Comparison of ENCODE assay signal across 8 cellular contexts in the genomic region with DNA sequence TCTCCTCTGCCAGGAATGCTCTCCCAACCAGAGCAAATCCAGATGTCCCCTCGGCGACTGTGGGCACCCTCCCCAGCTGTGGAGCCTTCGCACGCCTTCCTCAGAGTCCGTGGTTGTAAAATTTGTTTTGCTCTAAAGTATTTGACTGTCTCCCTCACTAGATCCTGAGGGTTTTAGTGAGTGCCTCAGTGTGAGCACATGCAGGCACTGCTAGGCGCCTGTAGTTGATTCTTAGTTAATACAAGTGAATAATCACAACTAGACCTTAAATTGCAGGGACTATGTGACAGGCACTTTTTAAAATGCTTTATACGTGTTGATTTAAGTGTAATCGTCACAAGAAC. TPM values are rescaled to one million over a fixed set of nuclear protein-coding genes. Genes with fewer than 3 reads are reported as not detected.
DNase-seq lines count a peak whose midpoint lies in the region; ATAC-seq and TF ChIP-seq lines count a peak whose summit lies in the region.

No MANE protein-coding gene starts in this region.

- peak overlapping the region in 6 of 7 donors; percentile 92 to 98 (median 98) for H3K27ac Mint-ChIP-seq in CD4-positive, alpha-beta memory T cell
- H3K27ac Mint-ChIP-seq in MCF 10A (ENCODE audit: low read depth, unreplicated experiment), result no peak overlapping the region

- no peaks in the 10 kb centered on the region for H3K27me3 ChIP-seq in CD4-positive, alpha-beta memory T cell (ENCODE audit: insufficient read depth, low read length)
- no peaks in the 10 kb centered on the region for H3K27me3 ChIP-seq in HL-60 (ENCODE audit: insufficient read depth, poor library complexity, severe bottlenecking)

- H3K4me1 ChIP-seq in CD4-positive, alpha-beta memory T cell (ENCODE audit: insufficient read depth, low read length), result peaks cover 35% of the 10 kb centered on the region
- peaks cover 23% of the 10 kb centered on the region for H3K4me1 ChIP-seq in mucosa of descending colon (ENCODE audit: low read depth)

- CTCF ChIA-PET in CD4-positive, alpha-beta memory T cell (lab: Charles Lee; ENCODE audit: partially characterized antibody), result interaction anchor here (1.1 to 5.4 kb wide), 6 partner anchors 19 to 224 kb away, joined by 3 to 35 read pairs (median 5); a partner anchor contains a TSS
- CTCF ChIA-PET in MCF 10A (lab: Yijun Ruan, JAX), result interaction anchor here (1.6 kb wide), 1 partner anchor 31 kb away, joined by 8 read pairs; no protein-coding TSS in a partner anchor

- ATAC-seq in mucosa of descending colon (peak; percentile 10), GM18870 (IDR thresholded peaks at IDR 0.05; ENCODE audit: unreplicated experiment) (no peak)

- peak overlapping the region; percentile 93 to 99 (median 96) for H3K4me3 Mint-ChIP-seq in CD4-positive, alpha-beta memory T cell
- H3K4me3 Mint-ChIP-seq in MCF 10A (ENCODE audit: unreplicated experiment), result no peak overlapping the region

- intact Hi-C loops in CD4-positive, alpha-beta memory T cell (cut with micrococcal nuclease), result loop anchor here (1.0 to 5.0 kb wide), 6 partner anchors 23 to 832 kb away; a partner anchor contains a TSS
- intact Hi-C loops in MCF 10A (cut with micrococcal nuclease) (loop anchor here (1.0 kb wide), 1 partner anchor 101 kb away; a partner anchor contains a TSS), mucosa of descending colon (cut with DNase I, micrococcal nuclease) (loop anchor here in 1 of 2 donors (10.0 kb wide), 1 partner anchor 102 kb away; a partner anchor contains a TSS), posterior vena cava (cut with DNase I) (no loop called here)

- peaks cover 0 to 2% (median 0%) of the 10 kb centered on the region in 8 donors for H3K9me3 Mint-ChIP-seq in CD4-positive, alpha-beta memory T cell
- H3K9me3 Mint-ChIP-seq in MCF 10A (ENCODE audit: unreplicated experiment), result no peaks in the 10 kb centered on the region

- H3K36me3 Mint-ChIP-seq in CD4-positive, alpha-beta memory T cell, result peaks cover 5 to 12% of the 10 kb centered on the region in 2 donors
- no peaks in the 10 kb centered on the region for H3K36me3 Mint-ChIP-seq in MCF 10A (ENCODE audit: insufficient read depth, unreplicated experiment)

- POLR2A ChIA-PET in CD4-positive, alpha-beta memory T cell (lab: Charles Lee; ENCODE audit: partially characterized antibody), result interaction anchor here (0.8 to 2.4 kb wide), 25 partner anchors 10 to 390 kb away, joined by 3 to 33 read pairs (median 5); a partner anchor contains a TSS
- POLR2A ChIA-PET in MCF 10A (lab: Yijun Ruan, JAX), result interaction anchor here (0.9 to 3.2 kb wide), 20 partner anchors 9 to 256 kb away, joined by 3 to 21 read pairs (median 6); a partner anchor contains a TSS

- TF ChIP-seq CTCF in HL-60 (IDR thresholded peaks at IDR 0.05; ENCODE audit: insufficient read depth, low read length), result no peak
- no peak for TF ChIP-seq CTCF in MCF 10A (IDR thresholded peaks at IDR 0.05; ENCODE audit: unreplicated experiment)
- no peak for TF ChIP-seq CTCF in mucosa of descending colon (IDR thresholded peaks at IDR 0.05)
- TF ChIP-seq CTCF in GM10266 (IDR thresholded peaks at IDR 0.05; ENCODE audit: control insufficient read depth, insufficient read depth, low read depth, missing control alignments), result no peak

- peak overlapping the region; percentile 94 for H3K27ac ChIP-seq in CD4-positive, alpha-beta memory T cell (ENCODE audit: low read depth, low read length)
- H3K27ac ChIP-seq in HL-60 (replicated peaks), result peak overlapping the region; percentile 64

- H3K36me3 ChIP-seq in CD4-positive, alpha-beta memory T cell (ENCODE audit: insufficient read depth, low read length), result peaks cover under 1% of the 10 kb centered on the region
- no peaks in the 10 kb centered on the region for H3K36me3 ChIP-seq in mucosa of descending colon (ENCODE audit: low read depth)

- H3K4me1 Mint-ChIP-seq in CD4-positive, alpha-beta memory T cell, result peaks cover 12 to 25% (median 14%) of the 10 kb centered on the region in 4 donors
- H3K4me1 Mint-ChIP-seq in MCF 10A (ENCODE audit: insufficient read depth, unreplicated experiment), result peaks cover 10% of the 10 kb centered on the region

- no peaks in the 10 kb centered on the region for H3K9me3 ChIP-seq in CD4-positive, alpha-beta memory T cell (ENCODE audit: control insufficient read depth in 1 of 2, low read length in 2 of 2)
- H3K9me3 ChIP-seq in mucosa of descending colon, result no peaks in the 10 kb centered on the region

- peak overlapping the region; percentile 32 to 82 for H3K4me3 ChIP-seq in CD4-positive, alpha-beta memory T cell (ENCODE audit: low read length in 2 of 2)
- H3K4me3 ChIP-seq in HL-60 (replicated peaks; ENCODE audit: insufficient read depth, low read length) (peak overlapping the region; percentile 99), mucosa of descending colon (peak overlapping the region; percentile 99)

- BruUV-seq in MCF 10A (replicated peaks; lab: Mats Ljungman, UMichigan), result TSS peak; percentile 55

- DNase-seq in CD4-positive, alpha-beta memory T cell, result no peak
- DNase-seq in HL-60 (ENCODE audit: low read depth in 1 of 2, low spot score in 1 of 2) (no peak), MCF 10A (ENCODE audit: unreplicated experiment) (no peak), mucosa of descending colon (peak in 1 of 3 donors; percentile 24), posterior vena cava (ENCODE audit: low spot score) (no peak), GM10266 (ENCODE audit: extremely low spot score) (no peak)
- no peak for DNase-seq in stimulated activated CD4-positive, alpha-beta T cell treated with anti-CD3 and anti-CD28 coated beads, Interleukin-4, amount 100 ng/mL, for 24 hours

- H3K27me3 Mint-ChIP-seq in CD4-positive, alpha-beta memory T cell, result peaks cover 0 to 2% of the 10 kb centered on the region in 2 donors
- H3K27me3 Mint-ChIP-seq in MCF 10A (ENCODE audit: insufficient read depth, unreplicated experiment), result no peaks in the 10 kb centered on the region

RNA-seq across cellular contexts. Expression of a gene that starts 0.7 kb away (rescaled TPM):
- 100 to 1,000 TPM; 142 to 151 TPM for total RNA-seq in CD4-positive, alpha-beta memory T cell
- polyA plus RNA-seq in CD4-positive, alpha-beta memory T cell, result 100 to 1,000 TPM in 1 of 2 donors, 10 to 100 TPM in 1; 94.1 to 125 TPM
- total RNA-seq in MCF 10A (2022), result 74.9 and 78.2 TPM in 2 replicates
- total RNA-seq in mucosa of descending colon, result 100 to 1,000 TPM; 153 to 186 (median 157) TPM
- 100 to 1,000 TPM; 148 to 150 TPM for total RNA-seq in posterior vena cava

RNA-seq across cellular contexts. Expression of a gene that starts 18.8 kb away (rescaled TPM):
- total RNA-seq in CD4-positive, alpha-beta memory T cell, result 1 to 10 TPM; 1.4 to 1.5 TPM
- under 1 TPM in 1 of 2 donors, not detected in 1; 0.11 TPM for polyA plus RNA-seq in CD4-positive, alpha-beta memory T cell
- total RNA-seq in MCF 10A (2022) (not detected in 2 replicates), mucosa of descending colon (10 to 100 TPM in 2 of 3 donors, 1 to 10 TPM in 1; 6.9 to 18.3 (median 14.1) TPM), posterior vena cava (10 to 100 TPM; 23.2 to 35.5 TPM)

RNA-seq across cellular contexts. Expression of a gene that starts 32.1 kb away (rescaled TPM):
- 1 to 10 TPM; 5.8 to 6.0 TPM for total RNA-seq in CD4-positive, alpha-beta memory T cell
- polyA plus RNA-seq in CD4-positive, alpha-beta memory T cell, result 10 to 100 TPM; 31.5 to 53.8 TPM
- total RNA-seq in MCF 10A (2022) (not detected in 2 replicates), mucosa of descending colon (1 to 10 TPM in 2 of 3 donors, under 1 TPM in 1; 0.46 to 6.1 (median 3.9) TPM), posterior vena cava (100 to 1,000 TPM in 1 of 2 donors, 10 to 100 TPM in 1; 51.4 to 221 TPM)

Comparison
In these comparisons a context has a peak if more than half of its experiments do, and no peak if none do; other contexts are left out.
1. RNA of a gene that starts 32.1 kb away (total RNA-seq): 51.4 to 221 TPM in posterior vena cava; 5.8 to 6.0 TPM in CD4-positive, alpha-beta memory T cell, 0.46 to 6.1 TPM in mucosa of descending colon and not detected in MCF 10A; every median in the first group is over 4 times any median in the second.
2. intact Hi-C loops: an anchor here in CD4-positive, alpha-beta memory T cell (1.0 to 5.0 kb wide) and MCF 10A (1.0 kb wide); none called in posterior vena cava.
3. Peak in every context shown above with its lines, with median percentiles within 50 percentile points of each other: H3K4me3 ChIP-seq.